In genomic region chr6:139422105-139423036, GRCh38 we compare ENCODE assay signal across 25 cellular contexts. TPM values are rescaled to one million over a fixed set of nuclear protein-coding genes. Genes with fewer than 3 reads are reported as not detected.
DNase-seq lines count a peak whose midpoint lies in the region; ATAC-seq and TF ChIP-seq lines count a peak whose summit lies in the region.
"Had no signal": no experiment of that assay in that cellular context is flagged by ENCODE, and none has a peak within 500 bp of the region (broad histone marks: within the 10 kb centered on the region; RNA-seq: fewer than 3 reads in every experiment).

No MANE protein-coding gene starts in this region.

- H3K14ac ChIP-seq in IMR-90 (replicated peaks; ENCODE audit: low read depth, low read length): no peak overlapping the region

- no peaks in the 10 kb centered on the region for H3F3A ChIP-seq in smooth muscle cell (ENCODE audit: low read depth)

- WGBS in IMR-90 (ENCODE audit: extremely low coverage in 2 of 2, insufficient read length in 1 of 2), 2 experiments: 83% methylated on average over 4 of the region's 9 CpGs; no CpG with 5 or more reads in 1 of the 2 experiments
- 94% methylated on average over 9 of the region's 9 CpGs for WGBS in smooth muscle cell (ENCODE audit: low lambda C conversion rate)
- 77 to 85% (median 83%) methylated on average over 9 of the region's 9 CpGs for WGBS in heart left ventricle, 4 donors

- intact Hi-C loops in IMR-90 (cut with micrococcal nuclease) (no loop called here), colonic mucosa (cut with DNase I) (no loop called here), heart left ventricle (cut with DNase I) (no loop called here)

- H3K9me3 ChIP-seq in IMR-90 (ENCODE audit: control insufficient read depth, insufficient read depth, low read length): no peaks in the 10 kb centered on the region
- H3K9me3 ChIP-seq in colonic mucosa: no peaks in the 10 kb centered on the region
- no peaks in the 10 kb centered on the region for H3K9me3 ChIP-seq in parathyroid adenoma (ENCODE audit: control insufficient read depth, low read length)
- H3K9me3 ChIP-seq in smooth muscle cell (replicated peaks; ENCODE audit: low read depth): no peaks in the 10 kb centered on the region
- no peaks in the 10 kb centered on the region for H3K9me3 ChIP-seq in heart left ventricle
- H3K9me3 ChIP-seq: BLaER1, HAP-1 had no signal

- no peak for TF ChIP-seq RAD21 in IMR-90 (IDR thresholded peaks at IDR 0.05; ENCODE audit: low read length)

- no peak for ATAC-seq in IMR-90 (ENCODE audit: low read depth)
- ATAC-seq in HG02938 (IDR thresholded peaks at IDR 0.05; ENCODE audit: unreplicated experiment): no peak
- no peak for ATAC-seq in heart left ventricle
- ATAC-seq: activated naive CD8-positive, alpha-beta T cell treated with anti-CD3 and anti-CD28 coated beads, Interleukin-2, amount 50 U/mL, for 24 hours; activated T-cell treated with anti-CD3 and anti-CD28 coated beads, Interleukin-2, amount 50 U/mL, for 4 hours; left ventricle myocardium superior; naive thymus-derived CD4-positive, alpha-beta T cell; stimulated activated naive CD8-positive, alpha-beta T cell treated with anti-CD3 and anti-CD28 coated beads, Interleukin-15, amount 100 ng/mL, for 72 hours; T-helper 17 cell; WTC11 had no signal

- H3K9ac ChIP-seq in IMR-90 (ENCODE audit: low read depth, low read length): no peak overlapping the region
- H3K9ac ChIP-seq in colonic mucosa (ENCODE audit: low read depth in 2 of 2, low read length in 2 of 2): no peak overlapping the region
- H3K9ac ChIP-seq in parathyroid adenoma: no peak overlapping the region
- H3K9ac ChIP-seq in smooth muscle cell (ENCODE audit: low read depth): no peak overlapping the region
- H3K9ac ChIP-seq: BLaER1, KMS-11 had no signal

- no peak for TF ChIP-seq POLR2A in IMR-90 (IDR thresholded peaks at IDR 0.05; ENCODE audit: low read depth, low read length)
- no peak for TF ChIP-seq POLR2A in heart left ventricle (IDR thresholded peaks at IDR 0.05)

- DNase-seq in IMR-90: no peak
- peak; percentile 75 for DNase-seq in OCI-M1 (lab: John Stamatoyannopoulos, UW)
- peak; percentile 26 for DNase-seq in colonic mucosa
- DNase-seq in smooth muscle cell (lab: John Stamatoyannopoulos, UW; ENCODE audit: unreplicated experiment): no peak
- DNase-seq in heart left ventricle: no peak
- DNase-seq: activated CD4-positive, alpha-beta T cell treated with anti-CD3 and anti-CD28 coated beads, Interleukin-2, amount 50 U/mL, for 1 hour; activated gamma-delta T cell treated with Interleukin-2 at 50 U/mL for 16 hours; activated naive CD8-positive, alpha-beta T cell treated with anti-CD3 and anti-CD28 coated beads, Interleukin-2, amount 50 U/mL, for 24 hours; activated T-cell treated with anti-CD3 and anti-CD28 coated beads, Interleukin-2, amount 50 U/mL, for 4 hours; COR-L47; DMS53; left ventricle myocardium superior; naive thymus-derived CD4-positive, alpha-beta T cell; NCI-H1694 treated with DMSO at 0.1 percent for 48 hours; NCI-H2171 treated with DMSO at 0.1 percent for 48 hours; NCI-H524; NK-92 treated with Interleukin-12 subunit alpha and Interleukin-12 subunit beta, amount 100 ng/mL, for 24 hours; stimulated activated naive CD8-positive, alpha-beta T cell treated with anti-CD3 and anti-CD28 coated beads, Interleukin-15, amount 100 ng/mL, for 72 hours; T-helper 17 cell had no signal

- H4K20me1 ChIP-seq in IMR-90 (ENCODE audit: insufficient read depth, low read length) (no peaks in the 10 kb centered on the region), smooth muscle cell (ENCODE audit: low read depth) (no peaks in the 10 kb centered on the region)
- H4K20me1 ChIP-seq: BLaER1 had no signal

- CTCF ChIA-PET in IMR-90 (lab: Yijun Ruan, JAX): no interaction called here

- H2BK120ac ChIP-seq in IMR-90 (ENCODE audit: low read depth, low read length): no peak overlapping the region

- no peak overlapping the region for H3K27ac ChIP-seq in IMR-90 (ENCODE audit: insufficient read depth, low read length)
- no peak overlapping the region for H3K27ac ChIP-seq in colonic mucosa
- no peak overlapping the region for H3K27ac ChIP-seq in parathyroid adenoma
- H3K27ac ChIP-seq in smooth muscle cell (ENCODE audit: low read depth): no peak overlapping the region
- H3K27ac ChIP-seq in heart left ventricle: peak overlapping the region in 1 of 12 donors; percentile 56
- H3K27ac ChIP-seq: BLaER1, KMS-11 had no signal

- no peak overlapping the region for H2BK15ac ChIP-seq in IMR-90 (ENCODE audit: low read depth, low read length)

- TF ChIP-seq CTCF in IMR-90 (conservative IDR thresholded peaks at IDR 0.05; ENCODE audit: low read depth, low read length) (no peak), colonic mucosa (IDR thresholded peaks at IDR 0.05) (no peak), parathyroid adenoma (IDR thresholded peaks at IDR 0.05) (no peak), smooth muscle cell (IDR thresholded peaks at IDR 0.05; ENCODE audit: borderline replicate concordance, insufficient read depth, poor library complexity, severe bottlenecking) (no peak), heart left ventricle (IDR thresholded peaks at IDR 0.05) (no peak)

- dilution Hi-C loops in IMR-90 (cut with HindIII; ENCODE audit: low sequenced_read_pairs, unreplicated experiment): no loop called here

- H2AK5ac ChIP-seq in IMR-90 (ENCODE audit: low read depth, low read length): 0 out of 2 replicates have a peak overlapping the region, but pooled peaks have one; percentile 35

- H2AFZ ChIP-seq in IMR-90 (replicated peaks; ENCODE audit: low read length, poor library complexity) (no peak overlapping the region), parathyroid adenoma (peak overlapping the region; percentile 13), smooth muscle cell (ENCODE audit: low read depth) (no peak overlapping the region)

- no peak overlapping the region for H3K4me2 ChIP-seq in IMR-90 (ENCODE audit: low read depth, low read length)
- H3K4me2 ChIP-seq in parathyroid adenoma (ENCODE audit: low read length): no peak overlapping the region
- no peak overlapping the region for H3K4me2 ChIP-seq in smooth muscle cell
- H3K4me2 ChIP-seq: BLaER1, KMS-11 had no signal

- POLR2A ChIA-PET in IMR-90 (lab: Charles Lee; ENCODE audit: unreplicated experiment): no interaction called here

- H3K4me1 ChIP-seq in IMR-90 (ENCODE audit: control insufficient read depth, insufficient read depth, low read length): no peaks in the 10 kb centered on the region
- no peaks in the 10 kb centered on the region for H3K4me1 ChIP-seq in colonic mucosa
- H3K4me1 ChIP-seq in parathyroid adenoma: peaks cover 39% of the 10 kb centered on the region
- no peaks in the 10 kb centered on the region for H3K4me1 ChIP-seq in smooth muscle cell (ENCODE audit: low read depth)
- peaks cover 0 to 20% (median 0%) of the 10 kb centered on the region in 12 donors for H3K4me1 ChIP-seq in heart left ventricle
- H3K4me1 ChIP-seq: BLaER1, HAP-1 had no signal

- 0 out of 4 replicates have a peak overlapping the region, but pooled peaks of 1 of the 2 experiments have one; percentile 28 for H4K8ac ChIP-seq in IMR-90 (ENCODE audit: low read depth in 2 of 2, low read length in 2 of 2)

- no peak overlapping the region for H3K4me3 ChIP-seq in IMR-90 (ENCODE audit: insufficient read depth, low read depth, low read length)
- H3K4me3 ChIP-seq in colonic mucosa: no peak overlapping the region
- H3K4me3 ChIP-seq in parathyroid adenoma (ENCODE audit: low read depth, low read length): no peak overlapping the region
- no peak overlapping the region for H3K4me3 ChIP-seq in smooth muscle cell
- no peak overlapping the region for H3K4me3 ChIP-seq in heart left ventricle
- H3K4me3 ChIP-seq: BLaER1, HAP-1 had no signal

- H3K79me2 ChIP-seq in parathyroid adenoma (no peaks in the 10 kb centered on the region), smooth muscle cell (ENCODE audit: low read depth) (no peaks in the 10 kb centered on the region)

- H3K18ac ChIP-seq in IMR-90 (ENCODE audit: low read depth, low read length): no peak overlapping the region

- H3K27me3 ChIP-seq in IMR-90 (ENCODE audit: control insufficient read depth, insufficient read depth, low read length) (no peaks in the 10 kb centered on the region), colonic mucosa (no peaks in the 10 kb centered on the region), parathyroid adenoma (ENCODE audit: control insufficient read depth, insufficient read depth, low read length) (no peaks in the 10 kb centered on the region), smooth muscle cell (ENCODE audit: low read depth) (no peaks in the 10 kb centered on the region), heart left ventricle (no peaks in the 10 kb centered on the region)
- H3K27me3 ChIP-seq: BLaER1 had no signal

- no peak overlapping the region for H3K4ac ChIP-seq in IMR-90 (ENCODE audit: low read depth, low read length)

- no peak overlapping the region for H2BK20ac ChIP-seq in IMR-90 (ENCODE audit: low read depth, low read length)

- H3K79me1 ChIP-seq in IMR-90 (ENCODE audit: low read depth in 1 of 2, low read length in 2 of 2): no peaks in the 10 kb centered on the region

- H4K5ac ChIP-seq in IMR-90 (ENCODE audit: low read depth, low read length): no peak overlapping the region

- H3K36me3 ChIP-seq in IMR-90 (ENCODE audit: control insufficient read depth, insufficient read depth, low read length): no peaks in the 10 kb centered on the region
- no peaks in the 10 kb centered on the region for H3K36me3 ChIP-seq in colonic mucosa
- H3K36me3 ChIP-seq in parathyroid adenoma (ENCODE audit: control insufficient read depth, insufficient read depth, low read length): no peaks in the 10 kb centered on the region
- H3K36me3 ChIP-seq in smooth muscle cell (ENCODE audit: low read depth): no peaks in the 10 kb centered on the region
- H3K36me3 ChIP-seq in heart left ventricle: no peaks in the 10 kb centered on the region
- H3K36me3 ChIP-seq: BLaER1, HAP-1 had no signal

- no peaks in the 10 kb centered on the region for H3K9me1 ChIP-seq in IMR-90 (ENCODE audit: insufficient read depth, low read length)

- H2BK5ac ChIP-seq in IMR-90 (ENCODE audit: low read depth, low read length, poor library complexity, severe bottlenecking): no peak overlapping the region

- no peak overlapping the region for H3K56ac ChIP-seq in IMR-90 (ENCODE audit: extremely low read depth, insufficient read depth, low read length)

- no peak overlapping the region for H4K91ac ChIP-seq in IMR-90 (ENCODE audit: insufficient read depth, low read depth, low read length)

- no TSS peak for BruUV-seq in IMR-90 (replicated peaks; lab: Mats Ljungman, UMichigan)

- no peak overlapping the region for H2AK9ac ChIP-seq in IMR-90 (replicated peaks; ENCODE audit: low read depth, low read length, poor library complexity)

- in situ Hi-C loops in IMR-90 (cut with MboI; ENCODE audit: low sequenced_read_pairs): no loop called here

- no peak overlapping the region for H3K23ac ChIP-seq in IMR-90 (ENCODE audit: low read depth, low read length)

RNA-seq across cellular contexts. Expression of gene CITED2, which starts 47.9 kb away (rescaled TPM):
- total RNA-seq in IMR-90 (2012; rRNA removed) (163 and 266 TPM in 2 replicates), colonic mucosa (100 to 1,000 TPM; 113 to 119 TPM), smooth muscle cell (209 and 213 TPM in 2 replicates), heart left ventricle (100 to 1,000 TPM; 102 to 233 (median 149) TPM)
- polyA plus RNA-seq in IMR-90 (2012; rRNA removed) (483 and 714 TPM in 2 replicates), smooth muscle cell (58.2 and 67.9 TPM in 2 replicates), heart left ventricle (100 to 1,000 TPM in 1 of 2 donors, 10 to 100 TPM in 1; 13.0 to 154 TPM)
- polyA plus RNA-seq in IMR-90 (2012; cell fraction: cytosol; rRNA removed): 132 and 474 TPM in 2 replicates
- polyA plus RNA-seq in IMR-90 (2012; cell fraction: nucleus; rRNA removed; ENCODE audit: low replicate concordance): 416 and 734 TPM in 2 replicates

Comparison
In these comparisons a context has a peak if more than half of its experiments do, and no peak if none do; other contexts are left out.
1. DNase-seq: peak in OCI-M1 (single experiment) and colonic mucosa (single experiment); none in IMR-90 (single experiment), smooth muscle cell (single experiment) and heart left ventricle (0 of 5).